30 cellular contexts compared by ENCODE assay signal in the genomic region with DNA sequence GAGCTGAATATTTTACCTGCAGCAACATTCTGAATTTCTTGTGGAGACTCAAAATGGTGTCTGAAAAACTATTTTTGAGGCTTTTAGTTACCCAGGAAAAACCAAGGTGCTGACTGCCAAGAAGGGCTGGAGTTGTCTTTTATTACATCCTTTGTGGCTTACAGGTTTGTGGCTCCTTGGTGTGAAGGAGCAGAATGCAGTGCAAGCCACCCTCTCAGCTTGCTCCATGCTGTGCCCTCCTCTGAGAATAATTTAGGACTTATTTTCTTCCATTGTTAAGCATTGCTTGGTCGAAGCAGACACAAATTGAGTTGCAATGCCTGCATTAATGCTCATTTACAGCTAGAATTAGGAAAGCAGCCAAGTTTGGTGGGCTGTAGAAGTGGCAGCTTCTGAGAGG.
"Had no signal": no experiment of that assay in that cellular context is flagged by ENCODE, and none has a peak within 500 bp of the region (broad histone marks: within the 10 kb centered on the region; RNA-seq: fewer than 3 reads in every experiment).

No MANE protein-coding gene starts in this region.

- DNase-seq: immature natural killer cell; kidney; left colon; left lung; lower lobe of right lung; mammary epithelial cell; mesenchymal stem cell; naive B cell; nucleus accumbens; pancreas; posterior cingulate gyrus; retina; right cardiac atrium; stimulated activated CD4-positive, alpha-beta T cell treated with anti-CD3 and anti-CD28 coated beads, Interleukin-12 subunit alpha, Interleukin-12 subunit beta, amount 100 ng/mL, for 4 hours; stimulated activated CD4-positive, alpha-beta T cell treated with anti-CD3 and anti-CD28 coated beads, Interleukin-15, amount 100 ng/mL, for 24 hours; stimulated activated CD4-positive, alpha-beta T cell treated with anti-CD3 and anti-CD28 coated beads, Interleukin-2, amount 100 ng/mL, for 24 hours; stimulated activated CD4-positive, alpha-beta T cell treated with anti-CD3 and anti-CD28 coated beads, Interleukin-4, amount 100 ng/mL, for 1 hour; stimulated activated naive B cell treated with anti-CD40 and anti-IgM and Interleukin-4, amounts not matched to agents 10 μg/mL and 1 μg/mL and 100 μg/mL, for 72 hours; stimulated activated naive CD8-positive, alpha-beta T cell treated with anti-CD3 and anti-CD28 coated beads, Interleukin-15, Interleukin-2, amounts not matched to agents 100 U/mL and 50 U/mL, for 24 hours; stomach; testis; thyroid gland; transverse colon; upper lobe of left lung had no signal

- H3K36me3 Mint-ChIP-seq: immature natural killer cell; mesothelial cell of epicardium; naive B cell; natural killer cell treated with Interleukin-12 subunit alpha and Interleukin-12 subunit beta and Interleukin-15 and Interleukin-18, amount 100 ng/mL, for 72 hours; stimulated activated naive B cell treated with anti-CD40 and anti-IgM and Interleukin-4, amounts not matched to agents 10 μg/mL and 1 μg/mL and 100 μg/mL, for 72 hours had no signal

- H3K27ac Mint-ChIP-seq: immature natural killer cell; mesothelial cell of epicardium; naive B cell; natural killer cell treated with Interleukin-12 subunit alpha and Interleukin-12 subunit beta and Interleukin-15 and Interleukin-18, amount 100 ng/mL, for 72 hours; stimulated activated naive B cell treated with anti-CD40 and anti-IgM and Interleukin-4, amounts not matched to agents 10 μg/mL and 1 μg/mL and 100 μg/mL, for 72 hours had no signal

- H3K4me3 ChIP-seq: left lung, lower lobe of right lung, pancreas, prostate gland, skin epidermis, stomach, testis, thyroid gland, transverse colon, upper lobe of left lung, vagina had no signal

- H3K27ac ChIP-seq: left lung, lower lobe of right lung, pancreas, prostate gland, skin epidermis, stomach, testis, thyroid gland, transverse colon, upper lobe of left lung, vagina had no signal

- H3K27me3 ChIP-seq: pancreas, testis, thyroid gland, transverse colon, upper lobe of left lung, vagina had no signal

- H3K4me3 Mint-ChIP-seq: immature natural killer cell; mesothelial cell of epicardium; naive B cell; natural killer cell treated with Interleukin-12 subunit alpha and Interleukin-12 subunit beta and Interleukin-15 and Interleukin-18, amount 100 ng/mL, for 72 hours; stimulated activated naive B cell treated with anti-CD40 and anti-IgM and Interleukin-4, amounts not matched to agents 10 μg/mL and 1 μg/mL and 100 μg/mL, for 72 hours had no signal

- H3K4me1 Mint-ChIP-seq: immature natural killer cell; naive B cell; stimulated activated naive B cell treated with anti-CD40 and anti-IgM and Interleukin-4, amounts not matched to agents 10 μg/mL and 1 μg/mL and 100 μg/mL, for 72 hours had no signal

- H3K36me3 ChIP-seq: left lung, lower lobe of right lung, pancreas, prostate gland, stomach, thyroid gland, transverse colon, upper lobe of left lung, vagina had no signal

- H3K9me3 ChIP-seq: left lung, lower lobe of right lung, pancreas, prostate gland, stomach, testis, thyroid gland, transverse colon, upper lobe of left lung, vagina had no signal

- H3K4me1 ChIP-seq: left lung, lower lobe of right lung, pancreas, prostate gland, stomach, testis, thyroid gland, transverse colon, upper lobe of left lung, vagina had no signal

- ATAC-seq: left colon; left lung; lower lobe of right lung; natural killer cell treated with Interleukin-12 subunit alpha and Interleukin-12 subunit beta and Interleukin-15 and Interleukin-18, amount 100 ng/mL, for 72 hours; pancreas; sciatic nerve; stimulated activated naive B cell treated with anti-CD40 and anti-IgM and Interleukin-4, amounts not matched to agents 10 μg/mL and 1 μg/mL and 100 μg/mL, for 72 hours; stimulated activated naive CD8-positive, alpha-beta T cell treated with anti-CD3 and anti-CD28 coated beads, Interleukin-15, Interleukin-2, amounts not matched to agents 100 U/mL and 50 U/mL, for 24 hours had no signal

- H3K9me3 Mint-ChIP-seq: mesothelial cell of epicardium had no signal
